ENCODE assay signal across 16 cellular contexts in genomic region chr3:48738144-48738536, GRCh38. TPM values are rescaled to one million over a fixed set of nuclear protein-coding genes. Genes with fewer than 3 reads are reported as not detected.
DNase-seq lines count a peak whose midpoint lies in the region; ATAC-seq and TF ChIP-seq lines count a peak whose summit lies in the region.
"Had no signal": no experiment of that assay in that cellular context is flagged by ENCODE, and none has a peak within 500 bp of the region (broad histone marks: within the 10 kb centered on the region; RNA-seq: fewer than 3 reads in every experiment).

No MANE protein-coding gene starts in this region.

- H3K27me3 ChIP-seq in thyroid gland, result no peaks in the 10 kb centered on the region

- H3K27ac Mint-ChIP-seq in T-helper 17 cell (peak overlapping the region; percentile 72), mesothelial cell of epicardium (peak overlapping the region; percentile 22)
- H3K27ac Mint-ChIP-seq: activated T-helper 1 cell treated with anti-CD3 and anti-CD28 coated beads, Interleukin-12 subunit alpha, Interleukin-12 subunit beta, Interleukin-2, Interleukin-4 antibody, amounts not matched to agents 30 ng/mL and 10 ng/mL and 1 ng/mL, durations not matched to agents 14 hours and 24 hours and 36 hours; CD8-positive, alpha-beta T cell; natural killer cell treated with Interleukin-12 subunit alpha and Interleukin-12 subunit beta and Interleukin-15 and Interleukin-18, amount 100 ng/mL, for 72 hours had no signal

- no peak for ATAC-seq in T-helper 17 cell
- ATAC-seq: CD8-positive, alpha-beta T cell; natural killer cell treated with Interleukin-12 subunit alpha and Interleukin-12 subunit beta and Interleukin-15 and Interleukin-18, amount 100 ng/mL, for 72 hours had no signal

- no peaks in the 10 kb centered on the region for H3K36me3 ChIP-seq in thyroid gland
- H3K36me3 ChIP-seq: HAP-1 had no signal

- TF ChIP-seq POLR2A in thyroid gland (IDR thresholded peaks at IDR 0.05), result no peak

- peaks cover 0 to 20% of the 10 kb centered on the region in 2 donors for H3K4me1 ChIP-seq in thyroid gland

- WGBS in thyroid gland, 2 donors, result 90 to 95% methylated on average over 3 of the region's 3 CpGs

- H3K4me1 Mint-ChIP-seq in T-helper 17 cell (peaks cover 5% of the 10 kb centered on the region), mesothelial cell of epicardium (peaks cover 14% of the 10 kb centered on the region)

- TF ChIP-seq CTCF in fibroblast of villous mesenchyme (IDR thresholded peaks at IDR 0.05; ENCODE audit: insufficient read depth, low read depth, low read length), result no peak
- TF ChIP-seq CTCF in mesothelial cell of epicardium (IDR thresholded peaks at IDR 0.05; ENCODE audit: unreplicated experiment), result no peak
- no peak for TF ChIP-seq CTCF in thyroid gland (IDR thresholded peaks at IDR 0.05)

- H3K4me3 Mint-ChIP-seq in T-helper 17 cell (no peak overlapping the region), mesothelial cell of epicardium (no peak overlapping the region)
- H3K4me3 Mint-ChIP-seq: activated T-helper 1 cell treated with anti-CD3 and anti-CD28 coated beads, Interleukin-12 subunit alpha, Interleukin-12 subunit beta, Interleukin-2, Interleukin-4 antibody, amounts not matched to agents 30 ng/mL and 10 ng/mL and 1 ng/mL, durations not matched to agents 14 hours and 24 hours and 36 hours; CD8-positive, alpha-beta T cell; natural killer cell treated with Interleukin-12 subunit alpha and Interleukin-12 subunit beta and Interleukin-15 and Interleukin-18, amount 100 ng/mL, for 72 hours had no signal

- intact Hi-C loops in thyroid gland (cut with DNase I), result no loop called here

- DNase-seq in T-helper 17 cell (no peak), fibroblast of villous mesenchyme (ENCODE audit: low read depth) (peak; percentile 20), mesothelial cell of epicardium (ENCODE audit: low spot score in 2 of 2, unreplicated experiment in 2 of 2) (no peak), substantia nigra (lab: John Stamatoyannopoulos, UW) (no peak), NCI-H510A treated with DMSO at 0.1 percent for 48 hours (lab: John Stamatoyannopoulos, UW) (no peak), thyroid gland (no peak)
- DNase-seq in activated naive CD4-positive, alpha-beta T cell (lab: John Stamatoyannopoulos, UW), result no peak
- no peak for DNase-seq in central memory CD4-positive, alpha-beta T cell
- DNase-seq: activated CD4-positive, CD25-positive, alpha-beta regulatory T cell treated with anti-CD3 and anti-CD28 coated beads, Interleukin-2, amount 50 U/mL, for 72 hours; CD8-positive, alpha-beta T cell; DMS79; NCI-H1417; T1000 had no signal

- no peaks in the 10 kb centered on the region for H3K9me3 ChIP-seq in T-helper 17 cell (ENCODE audit: control insufficient read depth, low read length, poor library complexity, severe bottlenecking)
- no peaks in the 10 kb centered on the region for H3K9me3 ChIP-seq in thyroid gland
- H3K9me3 ChIP-seq: HAP-1 had no signal

- H3K27me3 Mint-ChIP-seq in T-helper 17 cell (no peaks in the 10 kb centered on the region), mesothelial cell of epicardium (ENCODE audit: low read depth) (no peaks in the 10 kb centered on the region)
- H3K27me3 Mint-ChIP-seq: natural killer cell treated with Interleukin-12 subunit alpha and Interleukin-12 subunit beta and Interleukin-15 and Interleukin-18, amount 100 ng/mL, for 72 hours had no signal

- H3K4me3 ChIP-seq in fibroblast of villous mesenchyme (ENCODE audit: low read depth, low read length) (no peak overlapping the region), thyroid gland (replicated peaks in 1 of 3) (no peak overlapping the region)
- H3K4me3 ChIP-seq: HAP-1 had no signal

- no peaks in the 10 kb centered on the region for H3K9me3 Mint-ChIP-seq in mesothelial cell of epicardium
- H3K9me3 Mint-ChIP-seq: activated T-helper 1 cell treated with anti-CD3 and anti-CD28 coated beads, Interleukin-12 subunit alpha, Interleukin-12 subunit beta, Interleukin-2, Interleukin-4 antibody, amounts not matched to agents 30 ng/mL and 10 ng/mL and 1 ng/mL, durations not matched to agents 14 hours and 24 hours and 36 hours; CD8-positive, alpha-beta T cell; natural killer cell treated with Interleukin-12 subunit alpha and Interleukin-12 subunit beta and Interleukin-15 and Interleukin-18, amount 100 ng/mL, for 72 hours had no signal

- H3K27ac ChIP-seq in substantia nigra (ENCODE audit: low read depth, low read length, poor library complexity, severe bottlenecking) (peak overlapping the region; percentile 97), thyroid gland (peak overlapping the region in 1 of 3 donors; percentile 66)

- H3K36me3 Mint-ChIP-seq in T-helper 17 cell (ENCODE audit: low read depth), result no peaks in the 10 kb centered on the region
- no peaks in the 10 kb centered on the region for H3K36me3 Mint-ChIP-seq in mesothelial cell of epicardium
- H3K36me3 Mint-ChIP-seq: CD8-positive, alpha-beta T cell; natural killer cell treated with Interleukin-12 subunit alpha and Interleukin-12 subunit beta and Interleukin-15 and Interleukin-18, amount 100 ng/mL, for 72 hours had no signal

RNA-seq across cellular contexts. Expression of gene IP6K2, which starts 21.1 kb away (rescaled TPM):
- total RNA-seq in T-helper 17 cell (100 to 1,000 TPM in 1 of 2 donors, 10 to 100 TPM in 1; 93.7 to 116 TPM), fibroblast of villous mesenchyme (46.4 and 55.7 TPM in 2 replicates), mesothelial cell of epicardium (207 to 212 TPM (median 209 TPM) in 3 replicates), thyroid gland (100 to 1,000 TPM in 2 of 4 donors, 10 to 100 TPM in 2; 64.3 to 145 (median 93.0) TPM)

RNA-seq across cellular contexts. Expression of gene NCKIPSD, which starts 52.4 kb away (rescaled TPM):
- 10 to 100 TPM; 14.6 to 17.2 TPM for total RNA-seq in T-helper 17 cell
- total RNA-seq in fibroblast of villous mesenchyme, result 17.7 and 23.3 TPM in 2 replicates
- 30.7 to 33.5 TPM (median 31.9 TPM) in 3 replicates for total RNA-seq in mesothelial cell of epicardium
- 10 to 100 TPM; 21.6 to 32.2 (median 31.7) TPM for total RNA-seq in thyroid gland
